Comparison of ENCODE assay signal across 5 cellular contexts in the genomic region with DNA sequence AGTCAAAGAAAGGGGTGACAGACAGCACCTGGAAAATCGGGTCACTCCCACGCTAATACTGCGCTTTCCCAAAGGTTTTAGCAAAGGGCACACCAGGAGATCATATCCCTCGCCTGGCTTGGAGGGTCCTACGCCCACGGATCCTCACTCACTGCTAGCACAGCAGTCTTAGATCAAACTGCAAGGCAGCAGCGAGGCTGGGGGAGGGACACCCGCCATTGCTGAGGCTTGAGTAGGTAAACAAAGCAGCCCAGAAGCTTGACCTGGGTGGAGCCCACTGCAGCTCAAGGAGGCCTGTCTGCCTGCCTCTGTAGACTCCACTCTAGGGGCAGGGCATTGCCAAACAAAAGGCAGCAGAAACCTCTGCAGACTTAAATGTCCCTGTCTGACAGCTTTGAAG.
DNase-seq lines count a peak whose midpoint lies in the region; ATAC-seq, FAIRE-seq and TF ChIP-seq lines count a peak whose summit lies in the region.
"Not testable (repeated sequence)": the region's sequence is repeated elsewhere in the genome, so short reads cannot be mapped to it uniquely, and the experiment has no call there.

No MANE protein-coding gene starts in this region.

- not testable (repeated sequence) for H2BK120ac ChIP-seq in neuronal stem cell (ENCODE audit: low read depth, low read length)

- H3K9me1 ChIP-seq in K562 (ENCODE audit: control insufficient read depth, insufficient read depth, low read length), result not testable (repeated sequence)

- not testable (repeated sequence) for FAIRE-seq in K562 (lab: Jason Lieb, UNC); HepG2 (lab: Jason Lieb, UNC)

- not testable (repeated sequence) for TF ChIP-seq CTCF in GM23338 (conservative IDR thresholded peaks at IDR 0.05; ENCODE audit: low read depth in 2 of 2); K562 (IDR thresholded peaks at IDR 0.05 in 2 of 3, conservative IDR thresholded peaks at IDR 0.05 in 1 of 3; ENCODE audit: insufficient read depth in 2 of 3, low read depth in 1 of 3, low read length in 3 of 3); HepG2 (CRISPR knock-in tag; IDR thresholded peaks at IDR 0.05); nephron progenitor cell (IDR thresholded peaks at IDR 0.05)

- not testable (repeated sequence) for ATAC-seq in GM23338, K562, HepG2

- not testable (repeated sequence) for TF ChIP-seq RAD21 in K562 (CRISPR knock-in tag; conservative IDR thresholded peaks at IDR 0.05 in 1 of 2, IDR thresholded peaks at IDR 0.05 in 1 of 2); HepG2 (CRISPR knock-in tag; IDR thresholded peaks at IDR 0.05)

- H2BK12ac ChIP-seq in neuronal stem cell (ENCODE audit: low read length), result not testable (repeated sequence)

- not testable (repeated sequence) for H4K8ac ChIP-seq in neuronal stem cell (ENCODE audit: low read depth, low read length)

- H3K4me1 ChIP-seq in GM23338 (ENCODE audit: insufficient read depth); HepG2 (ENCODE audit: insufficient read depth, low read length); neuronal stem cell (ENCODE audit: control insufficient read depth in 2 of 2, insufficient read depth in 1 of 2, low read depth in 1 of 2, low read length in 2 of 2): not testable (repeated sequence)
- H3K4me1 ChIP-seq in K562 (replicated peaks in 1 of 2; ENCODE audit: control insufficient read depth in 2 of 2, insufficient read depth in 2 of 2, low read length in 2 of 2), result peaks cover 4 to 18% of the 10 kb centered on the region in 2 experiments; a peak in 3 of 5 replicates

- not testable (repeated sequence) for H3K79me1 ChIP-seq in neuronal stem cell (ENCODE audit: low read depth, low read length)

- not testable (repeated sequence) for H2BK5ac ChIP-seq in neuronal stem cell (ENCODE audit: low read length)

- in situ Hi-C loops in K562 (cut with MboI); HepG2 (cut with HindIII; ENCODE audit: extremely low pct_ligation_motif_present, low pct_unique_long_range_greater_than_20kb): not testable (repeated sequence)

- intact Hi-C loops in K562 (cut with micrococcal nuclease); HepG2 (cut with micrococcal nuclease; ENCODE audit: unreplicated experiment): not testable (repeated sequence)

- H3K27ac ChIP-seq in GM23338 (ENCODE audit: low read depth); K562 (ENCODE audit: extremely low read depth, low read depth, low read length); HepG2 (ENCODE audit: extremely low read length, insufficient read depth, low read length); neuronal stem cell (replicated peaks; ENCODE audit: low read length): not testable (repeated sequence)

- not testable (repeated sequence) for H3K9me3 Mint-ChIP-seq in GM23338, nephron progenitor cell

- not testable (repeated sequence) for H3K4me3 Mint-ChIP-seq in GM23338, nephron progenitor cell

- CTCF ChIA-PET in K562 (lab: Yijun Ruan, JAX; ENCODE audit: low intra/inter-chr PET ratio); HepG2 (lab: Yijun Ruan, JAX; ENCODE audit: low intra/inter-chr PET ratio, low total read pairs): not testable (repeated sequence)

- not testable (repeated sequence) for H3K18ac ChIP-seq in neuronal stem cell (ENCODE audit: low read length)

- not testable (repeated sequence) for H3K14ac ChIP-seq in neuronal stem cell (ENCODE audit: low read length)

- not testable (repeated sequence) for H3K27me3 ChIP-seq in GM23338 (ENCODE audit: insufficient read depth); K562 (ENCODE audit: control insufficient read depth in 2 of 2, insufficient read depth in 2 of 2, low read length in 2 of 2); HepG2 (ENCODE audit: control insufficient read depth in 1 of 2, insufficient read depth in 2 of 2, low read length in 2 of 2); neuronal stem cell (ENCODE audit: control insufficient read depth in 3 of 3, insufficient read depth in 3 of 3, low read depth in 1 of 3, low read length in 3 of 3)

- TF ChIP-seq POLR2A in K562 (conservative IDR thresholded peaks at IDR 0.05); HepG2 (IDR thresholded peaks at IDR 0.05; ENCODE audit: insufficient read depth in 1 of 2, low read depth in 2 of 2, low read length in 2 of 2): not testable (repeated sequence)

- H3K79me2 ChIP-seq in GM23338 (replicated peaks; ENCODE audit: insufficient read depth); K562 (ENCODE audit: control insufficient read depth, insufficient read depth, low read length); HepG2 (ENCODE audit: insufficient read depth, low read length): not testable (repeated sequence)

- not testable (repeated sequence) for H3K27me3 Mint-ChIP-seq in GM23338 (ENCODE audit: insufficient read depth, low read depth, poor library complexity); nephron progenitor cell (ENCODE audit: low read depth, poor library complexity)

- not testable (repeated sequence) for H3K36me3 ChIP-seq in GM23338 (ENCODE audit: insufficient read depth); K562 (ENCODE audit: control insufficient read depth, insufficient read depth, low read length); HepG2 (replicated peaks in 1 of 2; ENCODE audit: control insufficient read depth in 1 of 2, insufficient read depth in 2 of 2, low read length in 2 of 2); neuronal stem cell (replicated peaks in 1 of 2; ENCODE audit: control insufficient read depth in 2 of 2, insufficient read depth in 2 of 2, low read length in 2 of 2)

- DNase-seq in GM23338 (ENCODE audit: low spot score); K562 (ENCODE audit: extremely low read depth in 1 of 4, low spot score in 3 of 4); HepG2 (ENCODE audit: low spot score); nephron progenitor cell; neuronal stem cell (ENCODE audit: low spot score): not testable (repeated sequence)

- H3K4me2 ChIP-seq in GM23338; neuronal stem cell (ENCODE audit: insufficient read depth, low read length, poor library complexity, severe bottlenecking): not testable (repeated sequence)
- H3K4me2 ChIP-seq in K562 (ENCODE audit: insufficient read depth, low read length) (0 out of 2 replicates have a peak overlapping the region, but pooled peaks have one; percentile 32), HepG2 (ENCODE audit: low read depth, low read length) (peak overlapping the region; percentile 20; the same call in 1 of the 2 replicates)

- H2AK5ac ChIP-seq in neuronal stem cell (ENCODE audit: low read depth, low read length), result not testable (repeated sequence)

- H3K9me3 ChIP-seq in K562 (replicated peaks; ENCODE audit: control insufficient read depth, insufficient read depth, low read depth, low read length); HepG2 (ENCODE audit: low read length); neuronal stem cell (replicated peaks in 1 of 2; ENCODE audit: control insufficient read depth in 2 of 2, insufficient read depth in 1 of 2, low read depth in 1 of 2, low read length in 2 of 2): not testable (repeated sequence)

- not testable (repeated sequence) for TF ChIP-seq EP300 in K562 (IDR thresholded peaks at IDR 0.05; ENCODE audit: low read length); HepG2 (IDR thresholded peaks at IDR 0.05; ENCODE audit: low read depth in 2 of 2, low read length in 2 of 2); HepG2 (CRISPR knock-in tag; IDR thresholded peaks at IDR 0.05; ENCODE audit: borderline replicate concordance)

- WGBS in K562 (ENCODE audit: insufficient coverage, low coverage, missing lambda C conversion rate), result 33% methylated on average over 8 of the region's 8 CpGs
- whole genome bisulfite sequencing in HepG2 (ENCODE audit: low lambda C conversion rate), result 51% methylated on average over 6 of the region's 8 CpGs
- WGBS in neuronal stem cell (ENCODE audit: extremely low coverage in 2 of 2, insufficient read length in 2 of 2, insufficient replicate concordance in 1 of 2), 2 donors, result no CpG with 5 or more reads among the region's 8 CpGs

- not testable (repeated sequence) for BruUV-seq in K562 (replicated peaks; lab: Mats Ljungman, UMichigan); HepG2 (replicated peaks; lab: Mats Ljungman, UMichigan)

- H4K91ac ChIP-seq in neuronal stem cell (ENCODE audit: low read depth, low read length, poor library complexity), result not testable (repeated sequence)

- H2AFZ ChIP-seq in GM23338; HepG2 (ENCODE audit: low read length): not testable (repeated sequence)
- peak overlapping the region; percentile 84 for H2AFZ ChIP-seq in K562 (ENCODE audit: low read depth, low read length)
- peak overlapping the region; percentile 45 for H2AFZ ChIP-seq in neuronal stem cell (ENCODE audit: low read length)

- H3K4me3 ChIP-seq in GM23338; K562; HepG2 (replicated peaks in 1 of 3; ENCODE audit: insufficient read depth in 1 of 3, low read depth in 2 of 3, low read length in 3 of 3); neuronal stem cell (ENCODE audit: low read length in 2 of 2): not testable (repeated sequence)

- H3K23ac ChIP-seq in neuronal stem cell (ENCODE audit: low read depth, low read length, poor library complexity), result not testable (repeated sequence)

- not testable (repeated sequence) for H4K20me1 ChIP-seq in GM23338 (replicated peaks; ENCODE audit: insufficient read depth); K562 (replicated peaks; ENCODE audit: control insufficient read depth, insufficient read depth, low read length); HepG2 (ENCODE audit: insufficient read depth, low read length)

- H3K4ac ChIP-seq in neuronal stem cell (ENCODE audit: low read length), result not testable (repeated sequence)

- H3K9ac ChIP-seq in K562 (ENCODE audit: insufficient read depth in 1 of 2, low read depth in 2 of 2, low read length in 2 of 2), result peak overlapping the region in 1 of 2 experiments; percentile 62; a peak in 1 of 4 replicates
- not testable (repeated sequence) for H3K9ac ChIP-seq in HepG2 (ENCODE audit: insufficient read depth, low read depth, low read length); neuronal stem cell (ENCODE audit: low read depth, low read length, poor library complexity)

- not testable (repeated sequence) for H3K36me3 Mint-ChIP-seq in GM23338 (ENCODE audit: low read depth)
- peaks cover 17% of the 10 kb centered on the region for H3K36me3 Mint-ChIP-seq in nephron progenitor cell (ENCODE audit: low read depth)

- H3K9me2 ChIP-seq in GM23338 (ENCODE audit: insufficient read depth), result not testable (repeated sequence)

- H2BK15ac ChIP-seq in neuronal stem cell (ENCODE audit: low read length), result not testable (repeated sequence)

- H3K27ac Mint-ChIP-seq in GM23338 (peak overlapping the region; percentile 23; the same call in 1 of the 2 replicates), nephron progenitor cell (peak overlapping the region; percentile 47)

- H3K4me1 Mint-ChIP-seq in GM23338, nephron progenitor cell: not testable (repeated sequence)

- not testable (repeated sequence) for H3F3A ChIP-seq in GM23338 (replicated peaks; ENCODE audit: low read depth)

- POLR2A ChIA-PET in K562 (lab: Yijun Ruan, JAX); HepG2 (lab: Yijun Ruan, JAX): not testable (repeated sequence)
